9 cellular contexts compared by ENCODE assay signal in genomic region chr2:100606740-100607343, GRCh38. TPM values are rescaled to one million over a fixed set of nuclear protein-coding genes. Genes with fewer than 3 reads are reported as not detected.
DNase-seq lines count a peak whose midpoint lies in the region; ATAC-seq, FAIRE-seq and TF ChIP-seq lines count a peak whose summit lies in the region.
"Had no signal": no experiment of that assay in that cellular context is flagged by ENCODE, and none has a peak within 500 bp of the region (broad histone marks: within the 10 kb centered on the region; RNA-seq: fewer than 3 reads in every experiment).

No MANE protein-coding gene starts in this region.

- intact Hi-C loops in breast epithelium (cut with DNase I; ENCODE audit: low total_unique reads): no loop called here

- no peak overlapping the region for H3K4me3 ChIP-seq in breast epithelium

- FAIRE-seq in RCC 7860 (lab: Jason Lieb, UNC): no peak

- H3K27me3 Mint-ChIP-seq in HFFc6 (ENCODE audit: insufficient read depth): no peaks in the 10 kb centered on the region; the same call in none of the 2 replicates

- H3K4me3 Mint-ChIP-seq in HFFc6: no peak overlapping the region
- no peak overlapping the region for H3K4me3 Mint-ChIP-seq in stimulated activated effector memory CD8-positive, alpha-beta T cell treated with anti-CD3 and anti-CD28 coated beads, Interleukin-12 subunit alpha, Interleukin-12 subunit beta, amount 100 ng/mL, for 72 hours
- H3K4me3 Mint-ChIP-seq: T-helper 1 cell treated with Interleukin-12 subunit alpha and Interleukin-12 subunit beta and Interleukin-4 antibody, amounts not matched to agents 30 μg/mL and 1 μg/mL, for 36 hours had no signal

- no peaks in the 10 kb centered on the region for H3K36me3 Mint-ChIP-seq in HFFc6 (ENCODE audit: low read depth)
- H3K36me3 Mint-ChIP-seq in stimulated activated effector memory CD8-positive, alpha-beta T cell treated with anti-CD3 and anti-CD28 coated beads, Interleukin-12 subunit alpha, Interleukin-12 subunit beta, amount 100 ng/mL, for 72 hours: no peaks in the 10 kb centered on the region

- H3K27me3 ChIP-seq in breast epithelium: no peaks in the 10 kb centered on the region

- DNase-seq in D341Med (ENCODE audit: low spot score): peak; percentile 59
- peak; percentile 33 for DNase-seq in HFFc6
- DNase-seq in RCC 7860 (ENCODE audit: low spot score): peak; percentile 13
- DNase-seq in breast epithelium (ENCODE audit: low spot score in 2 of 2): no peak
- peak; percentile 62 for DNase-seq in islet precursor cell
- DNase-seq in stimulated activated effector memory CD8-positive, alpha-beta T cell treated with anti-CD3 and anti-CD28 coated beads, Interleukin-12 subunit alpha, Interleukin-12 subunit beta, amount 100 ng/mL, for 72 hours (ENCODE audit: low spot score in 2 of 2): peak in 1 of 2 donors; percentile 20
- DNase-seq in OCI-M2 (lab: John Stamatoyannopoulos, UW; ENCODE audit: unreplicated experiment): no peak

- H3K36me3 ChIP-seq in breast epithelium: no peaks in the 10 kb centered on the region

- TF ChIP-seq CTCF in HFFc6 (IDR thresholded peaks at IDR 0.05) (peak; percentile 91), breast epithelium (IDR thresholded peaks at IDR 0.05) (peak; percentile 75 to 77 (median 75))

- TF ChIP-seq POLR2A in breast epithelium (IDR thresholded peaks at IDR 0.05): no peak

- no peak overlapping the region for H3K27ac ChIP-seq in breast epithelium

- H3K4me1 Mint-ChIP-seq in HFFc6 (ENCODE audit: low read depth): peaks cover 30% of the 10 kb centered on the region
- peaks cover 7% of the 10 kb centered on the region for H3K4me1 Mint-ChIP-seq in stimulated activated effector memory CD8-positive, alpha-beta T cell treated with anti-CD3 and anti-CD28 coated beads, Interleukin-12 subunit alpha, Interleukin-12 subunit beta, amount 100 ng/mL, for 72 hours

- no peaks in the 10 kb centered on the region for H3K9me3 Mint-ChIP-seq in HFFc6
- no peaks in the 10 kb centered on the region for H3K9me3 Mint-ChIP-seq in stimulated activated effector memory CD8-positive, alpha-beta T cell treated with anti-CD3 and anti-CD28 coated beads, Interleukin-12 subunit alpha, Interleukin-12 subunit beta, amount 100 ng/mL, for 72 hours
- H3K9me3 Mint-ChIP-seq: T-helper 1 cell treated with Interleukin-12 subunit alpha and Interleukin-12 subunit beta and Interleukin-4 antibody, amounts not matched to agents 30 μg/mL and 1 μg/mL, for 36 hours had no signal

- H3K9me3 ChIP-seq in breast epithelium: no peaks in the 10 kb centered on the region

- no peak overlapping the region for H3K27ac Mint-ChIP-seq in HFFc6
- H3K27ac Mint-ChIP-seq in stimulated activated effector memory CD8-positive, alpha-beta T cell treated with anti-CD3 and anti-CD28 coated beads, Interleukin-12 subunit alpha, Interleukin-12 subunit beta, amount 100 ng/mL, for 72 hours: peak overlapping the region; percentile 60
- H3K27ac Mint-ChIP-seq: T-helper 1 cell treated with Interleukin-12 subunit alpha and Interleukin-12 subunit beta and Interleukin-4 antibody, amounts not matched to agents 30 μg/mL and 1 μg/mL, for 36 hours had no signal

- ATAC-seq in stimulated activated effector memory CD8-positive, alpha-beta T cell treated with anti-CD3 and anti-CD28 coated beads, Interleukin-12 subunit alpha, Interleukin-12 subunit beta, amount 100 ng/mL, for 72 hours: peak; percentile 63
- ATAC-seq in GM21528 (IDR thresholded peaks at IDR 0.05; ENCODE audit: low FRiP score, unreplicated experiment): no peak

- no peaks in the 10 kb centered on the region for H3K4me1 ChIP-seq in breast epithelium

RNA-seq across cellular contexts. Expression of gene PDCL3, which starts 44.0 kb away (rescaled TPM):
- total RNA-seq in HFFc6 (2021; fragmentation: NEBNext Ultra II Directional; extraction: Animal tissue kit (Norgen Biotek cat#: 25700)): 10 to 100 TPM; 26.1 to 30.3 (median 29.1) TPM
- 10 to 100 TPM; 11.3 to 17.7 (median 14.4) TPM for total RNA-seq in breast epithelium

Comparison
In these comparisons a context has a peak if more than half of its experiments do, and no peak if none do; other contexts are left out.
1. DNase-seq: peak in D341Med (single experiment), HFFc6 (single experiment), RCC 7860 (single experiment) and islet precursor cell (single experiment); none in breast epithelium (0 of 2) and OCI-M2 (single experiment).